ENCODE assay signal across 11 cellular contexts in the genomic region with DNA sequence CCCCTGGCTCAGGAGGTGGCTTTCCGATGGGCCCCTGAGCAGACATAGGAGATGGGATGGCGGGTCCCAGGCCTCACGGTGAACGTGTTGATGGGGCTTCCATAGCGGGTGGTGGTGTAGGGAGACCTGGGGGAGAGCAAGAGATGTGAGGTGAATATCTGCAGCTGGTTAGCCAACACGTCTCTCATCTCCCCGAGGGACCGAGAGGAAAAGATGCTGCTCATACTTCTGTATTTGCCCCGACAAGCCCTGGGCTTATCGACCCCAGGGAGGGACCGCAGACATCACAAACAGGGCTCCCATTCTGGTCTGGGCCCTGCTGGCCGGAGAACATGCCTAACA. TPM values are rescaled to one million over a fixed set of nuclear protein-coding genes. Genes with fewer than 3 reads are reported as not detected.
DNase-seq lines count a peak whose midpoint lies in the region; ATAC-seq and TF ChIP-seq lines count a peak whose summit lies in the region.
"Had no signal": no experiment of that assay in that cellular context is flagged by ENCODE, and none has a peak within 500 bp of the region (broad histone marks: within the 10 kb centered on the region; RNA-seq: fewer than 3 reads in every experiment).

No MANE protein-coding gene starts in this region.

- peak overlapping the region in 1 of 4 experiments; percentile 50 for H3K4me3 ChIP-seq in fibroblast of lung (replicated peaks in 1 of 4; ENCODE audit: control extremely low read depth in 1 of 4, insufficient read depth in 1 of 4, low read depth in 3 of 4, low read length in 4 of 4)

- H3K4me1 ChIP-seq in fibroblast of lung (ENCODE audit: control insufficient read depth, extremely low read depth, insufficient read depth, low read length), result peaks cover 18% of the 10 kb centered on the region
- H3K4me1 ChIP-seq: uterus had no signal

- no peaks in the 10 kb centered on the region for H3K9me3 ChIP-seq in fibroblast of lung (ENCODE audit: control insufficient read depth, insufficient read depth, low read depth, low read length)
- H3K9me3 ChIP-seq: uterus had no signal

- H3K9me3 Mint-ChIP-seq in activated CD8-positive, alpha-beta memory T cell treated with anti-CD3 and anti-CD28 coated beads, Interleukin-2, amount 10 ng/mL, durations not matched to agents 7 days and 5 days (ENCODE audit: low read depth), result no peaks in the 10 kb centered on the region
- H3K9me3 Mint-ChIP-seq in stimulated activated naive B cell treated with anti-CD40 and anti-IgM and Interleukin-4, amounts not matched to agents 10 μg/mL and 1 μg/mL and 100 μg/mL, for 72 hours, result no peaks in the 10 kb centered on the region

- H3K79me2 ChIP-seq in fibroblast of lung (ENCODE audit: control insufficient read depth, insufficient read depth, low read length), result no peaks in the 10 kb centered on the region

- peak; percentile 7 for ATAC-seq in activated CD8-positive, alpha-beta memory T cell treated with anti-CD3 and anti-CD28 coated beads, Interleukin-2, amount 10 ng/mL, durations not matched to agents 7 days and 5 days
- ATAC-seq in stimulated activated naive B cell treated with anti-CD40 and anti-IgM and Interleukin-4, amounts not matched to agents 10 μg/mL and 1 μg/mL and 100 μg/mL, for 72 hours (replicated peaks), result peak; percentile 26 to 44
- no peak for ATAC-seq in GM18519 (IDR thresholded peaks at IDR 0.05; ENCODE audit: low FRiP score, unreplicated experiment)

- DNase-seq in activated CD8-positive, alpha-beta memory T cell treated with anti-CD3 and anti-CD28 coated beads, Interleukin-2, amount 10 ng/mL, durations not matched to agents 7 days and 5 days, result no peak
- DNase-seq in activated CD8-positive, alpha-beta memory T cell treated with anti-CD3 and anti-CD28 coated beads, Interleukin-2, amount 50 U/mL, for 48 hours, result no peak
- DNase-seq in RWPE1 (ENCODE audit: low spot score) (no peak), fibroblast of lung (ENCODE audit: low read depth in 2 of 2) (no peak), HPDE6-E6E7 (ENCODE audit: extremely low spot score) (no peak), inferior parietal cortex (ENCODE audit: extremely low spot score) (no peak)
- no peak for DNase-seq in stimulated activated naive B cell treated with anti-CD40 and anti-IgM and Interleukin-4, amounts not matched to agents 10 μg/mL and 1 μg/mL and 100 μg/mL, for 72 hours
- DNase-seq: NCI-H1930 had no signal

- no peaks in the 10 kb centered on the region for H3K36me3 ChIP-seq in fibroblast of lung (ENCODE audit: control insufficient read depth, insufficient read depth, low read length)
- H3K36me3 ChIP-seq: uterus had no signal

- no peaks in the 10 kb centered on the region for H3K36me3 Mint-ChIP-seq in activated CD8-positive, alpha-beta memory T cell treated with anti-CD3 and anti-CD28 coated beads, Interleukin-2, amount 10 ng/mL, durations not matched to agents 7 days and 5 days
- H3K36me3 Mint-ChIP-seq in stimulated activated naive B cell treated with anti-CD40 and anti-IgM and Interleukin-4, amounts not matched to agents 10 μg/mL and 1 μg/mL and 100 μg/mL, for 72 hours, result no peaks in the 10 kb centered on the region

- H3K27ac Mint-ChIP-seq in activated CD8-positive, alpha-beta memory T cell treated with anti-CD3 and anti-CD28 coated beads, Interleukin-2, amount 10 ng/mL, durations not matched to agents 7 days and 5 days, result peak overlapping the region; percentile 75
- H3K27ac Mint-ChIP-seq in stimulated activated naive B cell treated with anti-CD40 and anti-IgM and Interleukin-4, amounts not matched to agents 10 μg/mL and 1 μg/mL and 100 μg/mL, for 72 hours, result no peak overlapping the region

- H2AFZ ChIP-seq in fibroblast of lung (ENCODE audit: low read length), result no peak overlapping the region

- no peak overlapping the region for H3K9ac ChIP-seq in fibroblast of lung (ENCODE audit: insufficient read depth, low read length)

- TF ChIP-seq CTCF in RWPE1 (conservative IDR thresholded peaks at IDR 0.05; ENCODE audit: low read depth) (no peak), fibroblast of lung (conservative IDR thresholded peaks at IDR 0.05 in 1 of 2, IDR thresholded peaks at IDR 0.05 in 1 of 2; ENCODE audit: low read depth in 1 of 2, low read length in 2 of 2) (no peak)

- H3K4me1 Mint-ChIP-seq in activated CD8-positive, alpha-beta memory T cell treated with anti-CD3 and anti-CD28 coated beads, Interleukin-2, amount 10 ng/mL, durations not matched to agents 7 days and 5 days, result peaks cover 44% of the 10 kb centered on the region
- H3K4me1 Mint-ChIP-seq in stimulated activated naive B cell treated with anti-CD40 and anti-IgM and Interleukin-4, amounts not matched to agents 10 μg/mL and 1 μg/mL and 100 μg/mL, for 72 hours, result peaks cover 7 to 9% of the 10 kb centered on the region in 2 donors

- no peaks in the 10 kb centered on the region for H4K20me1 ChIP-seq in fibroblast of lung (ENCODE audit: control insufficient read depth, extremely low read depth, insufficient read depth, low read length)

- no peaks in the 10 kb centered on the region for H3K27me3 ChIP-seq in fibroblast of lung (ENCODE audit: control insufficient read depth, insufficient read depth, low read length)
- H3K27me3 ChIP-seq: uterus had no signal

- H3K27ac ChIP-seq in RWPE1, result peak overlapping the region; percentile 98
- peak overlapping the region; percentile 43 for H3K27ac ChIP-seq in fibroblast of lung (ENCODE audit: insufficient read depth, low read length)
- H3K27ac ChIP-seq: uterus had no signal

- H3K4me3 Mint-ChIP-seq in activated CD8-positive, alpha-beta memory T cell treated with anti-CD3 and anti-CD28 coated beads, Interleukin-2, amount 10 ng/mL, durations not matched to agents 7 days and 5 days, result peak overlapping the region; percentile 54
- peak overlapping the region; percentile 68 to 80 for H3K4me3 Mint-ChIP-seq in stimulated activated naive B cell treated with anti-CD40 and anti-IgM and Interleukin-4, amounts not matched to agents 10 μg/mL and 1 μg/mL and 100 μg/mL, for 72 hours

- POLR2A ChIA-PET in RWPE1 (lab: Yijun Ruan, JAX; ENCODE audit: low non-redundant PET), result no interaction called here

- CTCF ChIA-PET in activated CD8-positive, alpha-beta memory T cell treated with anti-CD3 and anti-CD28 coated beads, Interleukin-2, amount 10 ng/mL, durations not matched to agents 7 days and 5 days (lab: Charles Lee), result interaction anchor here (0.6 to 3.5 kb wide), 55 partner anchors 8 to 668 kb away, joined by 3 to 65 read pairs (median 5); a partner anchor contains a TSS
- CTCF ChIA-PET in RWPE1 (lab: Yijun Ruan, JAX), result no interaction called here

- H3K4me2 ChIP-seq in fibroblast of lung (ENCODE audit: extremely low read depth, insufficient read depth, low read length), result peak overlapping the region; percentile 51

- H3K27me3 Mint-ChIP-seq in activated CD8-positive, alpha-beta memory T cell treated with anti-CD3 and anti-CD28 coated beads, Interleukin-2, amount 10 ng/mL, durations not matched to agents 7 days and 5 days, result no peaks in the 10 kb centered on the region
- H3K27me3 Mint-ChIP-seq in stimulated activated naive B cell treated with anti-CD40 and anti-IgM and Interleukin-4, amounts not matched to agents 10 μg/mL and 1 μg/mL and 100 μg/mL, for 72 hours, result peaks cover 33 to 43% of the 10 kb centered on the region in 2 donors

RNA-seq across cellular contexts. Expression of a gene that starts 38.7 kb away (rescaled TPM):
- under 1 TPM; 0.16 to 0.18 TPM for total RNA-seq in activated CD8-positive, alpha-beta memory T cell treated with anti-CD3 and anti-CD28 coated beads, Interleukin-2, amount 10 ng/mL, durations not matched to agents 7 days and 5 days
- total RNA-seq in fibroblast of lung, result 1.0 and 1.2 TPM in 2 replicates
- 0.87 and 1.1 TPM in 2 replicates for polyA plus RNA-seq in fibroblast of lung
- 4.7 and 8.0 TPM in 2 replicates for polyA plus RNA-seq in fibroblast of lung (2012)
- 3.7 and 4.6 TPM in 2 replicates for polyA minus RNA-seq in fibroblast of lung (ENCODE audit: low replicate concordance)
- total RNA-seq: SK-MEL-5 had no signal

RNA-seq across cellular contexts. Expression of a gene that starts 53.4 kb away (rescaled TPM):
- total RNA-seq in activated CD8-positive, alpha-beta memory T cell treated with anti-CD3 and anti-CD28 coated beads, Interleukin-2, amount 10 ng/mL, durations not matched to agents 7 days and 5 days, result 10 to 100 TPM; 50.9 to 53.2 TPM
- total RNA-seq in fibroblast of lung, result 12.6 and 13.9 TPM in 2 replicates
- polyA plus RNA-seq in fibroblast of lung, result 14.0 and 17.4 TPM in 2 replicates
- 10.0 and 11.4 TPM in 2 replicates for polyA plus RNA-seq in fibroblast of lung (2012)
- polyA minus RNA-seq in fibroblast of lung (ENCODE audit: low replicate concordance), result 24.3 and 29.6 TPM in 2 replicates
